ENCODE assay signal across 30 cellular contexts in genomic region chr2:199868431-199869226, GRCh38. TPM values are rescaled to one million over a fixed set of nuclear protein-coding genes. Genes with fewer than 3 reads are reported as not detected.
"Had no signal": no experiment of that assay in that cellular context is flagged by ENCODE, and none has a peak within 500 bp of the region (broad histone marks: within the 10 kb centered on the region; RNA-seq: fewer than 3 reads in every experiment).

No MANE protein-coding gene starts in this region.

- H3K27me3 ChIP-seq: adrenal gland, cardiac muscle cell, colonic mucosa, hepatocyte, uterus had no signal

- DNase-seq: activated CD4-positive, alpha-beta T cell treated with anti-CD3 and anti-CD28 coated beads for 48 hours; activated CD4-positive, alpha-beta T cell treated with anti-CD3 and anti-CD28 coated beads, Interleukin-2, amount 50 U/mL, for 48 hours; activated CD8-positive, alpha-beta memory T cell treated with anti-CD3 and anti-CD28 coated beads for 24 hours; activated effector memory CD4-positive, alpha-beta T cell treated with anti-CD3 and anti-CD28 coated beads, Interleukin-2, amount 50 U/mL, for 16 hours; activated naive CD4-positive, alpha-beta T cell treated with anti-CD3 and anti-CD28 coated beads for 36 hours; activated naive CD8-positive, alpha-beta T cell treated with anti-CD3 and anti-CD28 coated beads for 36 hours; activated T-cell treated with anti-CD3 and anti-CD28 coated beads, Interleukin-2, amount 50 U/mL, for 1 hour; adrenal gland; aorta; cerebellar nuclear complex; colonic mucosa; effector CD8-positive, alpha-beta T cell; midbrain; natural killer cell; right cardiac atrium; stimulated activated CD4-positive, alpha-beta T cell treated with anti-CD3 and anti-CD28 coated beads, Interleukin-4, amount 100 ng/mL, for 24 hours; T-helper 9 cell; uterus had no signal

- H3K36me3 ChIP-seq: adrenal gland, cardiac muscle cell, colonic mucosa, gastroesophageal sphincter, uterus had no signal

- H2AFZ ChIP-seq: hepatocyte had no signal

- H3K36me3 Mint-ChIP-seq: activated naive CD8-positive, alpha-beta T cell treated with anti-CD3 and anti-CD28 coated beads for 36 hours; brain; memory B cell; natural killer cell; stimulated activated effector memory CD8-positive, alpha-beta T cell treated with anti-CD3 and anti-CD28 coated beads, Interleukin-12 subunit alpha, Interleukin-12 subunit beta, amount 100 ng/mL, for 72 hours; type B pancreatic cell had no signal

- H3K4me3 ChIP-seq: adrenal gland, cardiac muscle cell, colonic mucosa, gastroesophageal sphincter, hepatocyte, uterus had no signal

- H3K4me1 Mint-ChIP-seq: activated naive CD8-positive, alpha-beta T cell treated with anti-CD3 and anti-CD28 coated beads for 36 hours; brain; memory B cell; natural killer cell; stimulated activated effector memory CD8-positive, alpha-beta T cell treated with anti-CD3 and anti-CD28 coated beads, Interleukin-12 subunit alpha, Interleukin-12 subunit beta, amount 100 ng/mL, for 72 hours had no signal

- H3K27ac Mint-ChIP-seq: activated naive CD4-positive, alpha-beta T cell treated with anti-CD3 and anti-CD28 coated beads for 36 hours; activated naive CD8-positive, alpha-beta T cell treated with anti-CD3 and anti-CD28 coated beads for 36 hours; activated T-helper 1 cell treated with anti-CD3 and anti-CD28 coated beads, Interleukin-12 subunit alpha, Interleukin-12 subunit beta, Interleukin-2, Interleukin-4 antibody, amounts not matched to agents 30 ng/mL and 10 ng/mL and 1 ng/mL, durations not matched to agents 14 hours and 24 hours and 36 hours; brain; memory B cell; natural killer cell; stimulated activated effector memory CD8-positive, alpha-beta T cell treated with anti-CD3 and anti-CD28 coated beads, Interleukin-12 subunit alpha, Interleukin-12 subunit beta, amount 100 ng/mL, for 72 hours; stimulated activated naive CD8-positive, alpha-beta T cell treated with anti-CD3 and anti-CD28 coated beads, Interleukin-15, Interleukin-2, amounts not matched to agents 100 ng/mL and 50 ng/mL, for 24 hours; T-helper 1 cell treated with Interleukin-12 subunit alpha and Interleukin-12 subunit beta and Interleukin-4 antibody, amounts not matched to agents 30 μg/mL and 1 μg/mL, for 36 hours; type B pancreatic cell had no signal

- H3K79me2 ChIP-seq: hepatocyte had no signal

- H3K27ac ChIP-seq: adrenal gland, cardiac muscle cell, colonic mucosa, gastroesophageal sphincter, hepatocyte, uterus, VCaP had no signal

- H3K4me3 Mint-ChIP-seq: activated naive CD4-positive, alpha-beta T cell treated with anti-CD3 and anti-CD28 coated beads for 36 hours; activated naive CD8-positive, alpha-beta T cell treated with anti-CD3 and anti-CD28 coated beads for 36 hours; activated T-helper 1 cell treated with anti-CD3 and anti-CD28 coated beads, Interleukin-12 subunit alpha, Interleukin-12 subunit beta, Interleukin-2, Interleukin-4 antibody, amounts not matched to agents 30 ng/mL and 10 ng/mL and 1 ng/mL, durations not matched to agents 14 hours and 24 hours and 36 hours; brain; memory B cell; natural killer cell; stimulated activated effector memory CD8-positive, alpha-beta T cell treated with anti-CD3 and anti-CD28 coated beads, Interleukin-12 subunit alpha, Interleukin-12 subunit beta, amount 100 ng/mL, for 72 hours; stimulated activated naive CD8-positive, alpha-beta T cell treated with anti-CD3 and anti-CD28 coated beads, Interleukin-15, Interleukin-2, amounts not matched to agents 100 ng/mL and 50 ng/mL, for 24 hours; T-helper 1 cell treated with Interleukin-12 subunit alpha and Interleukin-12 subunit beta and Interleukin-4 antibody, amounts not matched to agents 30 μg/mL and 1 μg/mL, for 36 hours; type B pancreatic cell had no signal

- H3K4me2 ChIP-seq: hepatocyte had no signal

- H3K9me3 ChIP-seq: adrenal gland, colonic mucosa, gastroesophageal sphincter, uterus had no signal

- ATAC-seq: activated CD4-positive, CD25-positive, alpha-beta regulatory T cell treated with anti-CD3 and anti-CD28 coated beads, Interleukin-2, amount 50 U/mL, for 24 hours; gastroesophageal sphincter; natural killer cell; right cardiac atrium; stimulated activated effector memory CD8-positive, alpha-beta T cell treated with anti-CD3 and anti-CD28 coated beads, Interleukin-12 subunit alpha, Interleukin-12 subunit beta, amount 100 ng/mL, for 72 hours had no signal

- H3K9me3 Mint-ChIP-seq: activated naive CD4-positive, alpha-beta T cell treated with anti-CD3 and anti-CD28 coated beads for 36 hours; activated naive CD8-positive, alpha-beta T cell treated with anti-CD3 and anti-CD28 coated beads for 36 hours; activated T-helper 1 cell treated with anti-CD3 and anti-CD28 coated beads, Interleukin-12 subunit alpha, Interleukin-12 subunit beta, Interleukin-2, Interleukin-4 antibody, amounts not matched to agents 30 ng/mL and 10 ng/mL and 1 ng/mL, durations not matched to agents 14 hours and 24 hours and 36 hours; brain; memory B cell; natural killer cell; stimulated activated effector memory CD8-positive, alpha-beta T cell treated with anti-CD3 and anti-CD28 coated beads, Interleukin-12 subunit alpha, Interleukin-12 subunit beta, amount 100 ng/mL, for 72 hours; stimulated activated naive CD8-positive, alpha-beta T cell treated with anti-CD3 and anti-CD28 coated beads, Interleukin-15, Interleukin-2, amounts not matched to agents 100 ng/mL and 50 ng/mL, for 24 hours; T-helper 1 cell treated with Interleukin-12 subunit alpha and Interleukin-12 subunit beta and Interleukin-4 antibody, amounts not matched to agents 30 μg/mL and 1 μg/mL, for 36 hours; type B pancreatic cell had no signal

- H3K4me1 ChIP-seq: adrenal gland, colonic mucosa, gastroesophageal sphincter, uterus had no signal

RNA-seq across cellular contexts. Expression of gene FTCDNL1, which starts 17.6 kb away (rescaled TPM):
- polyA plus RNA-seq: aorta had no signal
